In the genomic region with DNA sequence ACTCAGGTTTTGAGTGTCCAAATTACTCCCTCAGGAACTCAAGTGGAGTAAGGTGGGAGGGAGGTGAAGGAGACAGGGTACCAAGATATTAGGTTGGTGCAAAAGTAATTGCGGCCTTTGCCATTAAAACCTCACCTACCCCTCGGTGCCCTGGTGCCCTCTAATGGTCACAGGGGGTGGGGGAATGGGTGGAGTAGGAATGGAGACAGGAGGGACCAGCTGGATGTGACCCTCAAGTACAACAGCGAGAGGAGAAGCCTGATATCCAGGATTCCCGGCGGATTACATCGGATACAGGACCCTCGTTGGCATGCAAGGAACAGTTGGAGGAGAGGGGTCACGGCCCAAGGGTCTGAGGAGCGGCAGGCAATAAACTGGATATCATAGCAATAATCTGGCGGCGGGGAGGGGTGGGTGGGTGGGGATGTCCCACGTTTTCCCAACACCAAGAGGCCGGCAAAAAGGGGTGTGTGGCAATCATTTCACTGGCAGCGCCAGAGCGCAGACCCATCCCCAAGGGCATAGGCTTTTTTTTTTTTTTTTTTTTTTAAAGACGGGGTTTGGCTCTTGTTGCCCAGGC, we compare ENCODE assay signal across 11 cellular contexts. TPM values are rescaled to one million over a fixed set of nuclear protein-coding genes. Genes with fewer than 3 reads are reported as not detected.
DNase-seq lines count a peak whose midpoint lies in the region; ATAC-seq and TF ChIP-seq lines count a peak whose summit lies in the region.
"Had no signal": no experiment of that assay in that cellular context is flagged by ENCODE, and none has a peak within 500 bp of the region (broad histone marks: within the 10 kb centered on the region; RNA-seq: fewer than 3 reads in every experiment).

No MANE protein-coding gene starts in this region.

- POLR2A ChIA-PET in PC-3 (lab: Charles Lee; ENCODE audit: unreplicated experiment): no interaction called here

- TF ChIP-seq POLR2A in body of pancreas (IDR thresholded peaks at IDR 0.05): no peak

- H3K9ac ChIP-seq in PC-3 (ENCODE audit: low read length): no peak overlapping the region

- H3K4me1 ChIP-seq in PC-3 (ENCODE audit: insufficient read depth, low read length) (peaks cover 20% of the 10 kb centered on the region), body of pancreas (peaks cover 34% of the 10 kb centered on the region)

- CTCF ChIA-PET in PC-3 (lab: Charles Lee): interaction anchor here (0.6 to 1.1 kb wide), 5 partner anchors 15 to 42 kb away, joined by 3 to 8 read pairs (median 4); a partner anchor contains a TSS

- peak; percentile 6 for DNase-seq in activated naive CD4-positive, alpha-beta T cell treated with anti-CD3 and anti-CD28 coated beads, Interleukin-2, amount 50 U/mL, for 16 hours
- DNase-seq in activated naive CD4-positive, alpha-beta T cell treated with Interleukin-2 at 50 U/mL for 16 hours: no peak
- no peak for DNase-seq in PC-3
- DNase-seq in effector memory CD8-positive, alpha-beta T cell: no peak
- no peak for DNase-seq in stimulated activated naive B cell treated with anti-CD40 and anti-IgM and Interleukin-4, amounts not matched to agents 10 μg/mL and 1 μg/mL and 100 μg/mL, for 72 hours
- no peak for DNase-seq in 8988T
- no peak for DNase-seq in body of pancreas
- DNase-seq: GOT3, NCI-H1436 treated with DMSO at 0.1 percent for 48 hours had no signal

- no peaks in the 10 kb centered on the region for H3K36me3 ChIP-seq in PC-3 (ENCODE audit: low read depth, low read length)
- no peaks in the 10 kb centered on the region for H3K36me3 ChIP-seq in body of pancreas (replicated peaks in 1 of 2; ENCODE audit: insufficient read depth in 1 of 2, low read depth in 2 of 2)

- peaks cover 21% of the 10 kb centered on the region for H3K36me3 Mint-ChIP-seq in effector memory CD8-positive, alpha-beta T cell (ENCODE audit: insufficient read depth)
- no peaks in the 10 kb centered on the region for H3K36me3 Mint-ChIP-seq in stimulated activated naive B cell treated with anti-CD40 and anti-IgM and Interleukin-4, amounts not matched to agents 10 μg/mL and 1 μg/mL and 100 μg/mL, for 72 hours

- H3F3A ChIP-seq in PC-3 (ENCODE audit: low read length, unreplicated experiment): no peaks in the 10 kb centered on the region

- intact Hi-C loops in PC-3 (cut with micrococcal nuclease) (no loop called here), body of pancreas (cut with DNase I) (no loop called here)

- TF ChIP-seq CTCF in PC-3 (conservative IDR thresholded peaks at IDR 0.05; ENCODE audit: low read depth, low read length) (peak; percentile 50), body of pancreas (IDR thresholded peaks at IDR 0.05) (peak in 1 of 7 experiments; percentile 18)

- H3K27me3 Mint-ChIP-seq in effector memory CD8-positive, alpha-beta T cell: no peaks in the 10 kb centered on the region
- H3K27me3 Mint-ChIP-seq in stimulated activated naive B cell treated with anti-CD40 and anti-IgM and Interleukin-4, amounts not matched to agents 10 μg/mL and 1 μg/mL and 100 μg/mL, for 72 hours: no peaks in the 10 kb centered on the region

- H3K4me3 Mint-ChIP-seq in effector memory CD8-positive, alpha-beta T cell: peak overlapping the region; percentile 31 to 97
- peak overlapping the region; percentile 71 to 77 for H3K4me3 Mint-ChIP-seq in stimulated activated naive B cell treated with anti-CD40 and anti-IgM and Interleukin-4, amounts not matched to agents 10 μg/mL and 1 μg/mL and 100 μg/mL, for 72 hours

- H2AFZ ChIP-seq in PC-3 (ENCODE audit: low read length): no peak overlapping the region

- H4K20me1 ChIP-seq in PC-3 (ENCODE audit: low read length): no peaks in the 10 kb centered on the region

- no peak overlapping the region for H3K4me2 ChIP-seq in PC-3 (ENCODE audit: low read length)

- ATAC-seq in PC-3 (no peak), body of pancreas (no peak), GM18909 (IDR thresholded peaks at IDR 0.05; ENCODE audit: poor library complexity, unreplicated experiment) (no peak)
- ATAC-seq in effector memory CD8-positive, alpha-beta T cell (replicated peaks): no peak
- no peak for ATAC-seq in stimulated activated naive B cell treated with anti-CD40 and anti-IgM and Interleukin-4, amounts not matched to agents 10 μg/mL and 1 μg/mL and 100 μg/mL, for 72 hours (replicated peaks)

- no peak overlapping the region for H3K27ac ChIP-seq in PC-3 (ENCODE audit: low read length)
- H3K27ac ChIP-seq in body of pancreas: no peak overlapping the region

- BruUV-seq in PC-3 (replicated peaks; lab: Mats Ljungman, UMichigan): no TSS peak

- H3K9me3 ChIP-seq in PC-3 (ENCODE audit: low read length) (no peaks in the 10 kb centered on the region), body of pancreas (no peaks in the 10 kb centered on the region)

- H3K4me1 Mint-ChIP-seq in effector memory CD8-positive, alpha-beta T cell (ENCODE audit: low read depth in 2 of 2): peaks cover 17 to 21% of the 10 kb centered on the region in 2 donors
- peaks cover 32 to 59% of the 10 kb centered on the region in 2 donors for H3K4me1 Mint-ChIP-seq in stimulated activated naive B cell treated with anti-CD40 and anti-IgM and Interleukin-4, amounts not matched to agents 10 μg/mL and 1 μg/mL and 100 μg/mL, for 72 hours

- H3K79me2 ChIP-seq in PC-3 (ENCODE audit: low read length): peaks cover 7% of the 10 kb centered on the region

- H3K4me3 ChIP-seq in PC-3 (ENCODE audit: low read length) (no peak overlapping the region), body of pancreas (no peak overlapping the region)

- no peaks in the 10 kb centered on the region for H3K9me3 Mint-ChIP-seq in effector memory CD8-positive, alpha-beta T cell
- no peaks in the 10 kb centered on the region for H3K9me3 Mint-ChIP-seq in stimulated activated naive B cell treated with anti-CD40 and anti-IgM and Interleukin-4, amounts not matched to agents 10 μg/mL and 1 μg/mL and 100 μg/mL, for 72 hours
- H3K9me3 Mint-ChIP-seq: activated T-cell treated with anti-CD3 and anti-CD28 coated beads, Interleukin-2, amount 50 U/mL, for 4 hours had no signal

- no peak overlapping the region for H3K27ac Mint-ChIP-seq in effector memory CD8-positive, alpha-beta T cell
- peak overlapping the region; percentile 94 for H3K27ac Mint-ChIP-seq in stimulated activated naive B cell treated with anti-CD40 and anti-IgM and Interleukin-4, amounts not matched to agents 10 μg/mL and 1 μg/mL and 100 μg/mL, for 72 hours

- H3K27me3 ChIP-seq in PC-3 (ENCODE audit: low read length) (no peaks in the 10 kb centered on the region), body of pancreas (no peaks in the 10 kb centered on the region)

- 63 to 68% methylated on average over 15 to 16 of the region's 16 CpGs for WGBS in body of pancreas, 2 donors

- no peaks in the 10 kb centered on the region for H3K9me2 ChIP-seq in PC-3 (replicated peaks; ENCODE audit: low read length)

RNA-seq across cellular contexts. Expression of a gene that starts 4.3 kb away (rescaled TPM):
- total RNA-seq in PC-3 (2014; rRNA removed) (39.7 and 59.1 TPM in 2 replicates), body of pancreas (10 to 100 TPM; 30.1 to 34.3 TPM)

RNA-seq across cellular contexts. Expression of a gene that starts 4.9 kb away (rescaled TPM):
- total RNA-seq in PC-3 (2014; rRNA removed) (not detected in 2 replicates), body of pancreas (not detected)

RNA-seq across cellular contexts. Expression of a gene that starts 15.1 kb away (rescaled TPM):
- total RNA-seq in PC-3 (2014; rRNA removed): 58.5 and 84.0 TPM in 2 replicates
- 10 to 100 TPM; 10.1 to 51.4 TPM for total RNA-seq in body of pancreas

RNA-seq across cellular contexts. Expression of a gene that starts 23.8 kb away (rescaled TPM):
- 330 and 390 TPM in 2 replicates for total RNA-seq in PC-3 (2014; rRNA removed)
- total RNA-seq in body of pancreas: 10 to 100 TPM; 15.6 to 29.0 TPM

RNA-seq across cellular contexts. Expression of a gene that starts 27.7 kb away (rescaled TPM):
- total RNA-seq in PC-3 (2014; rRNA removed) (106 and 107 TPM in 2 replicates), body of pancreas (10 to 100 TPM; 38.1 to 45.5 TPM)
